Comparison of ENCODE assay signal across 1 cellular context in genomic region chr1:231059566-231060193, GRCh38.
A peak's percentile ranks its signal among the peaks of the same experiment; 100 is the strongest.
TF ChIP-seq lines count a peak whose summit lies in the region.

No MANE protein-coding gene starts in this region.

TF ChIP-seq in HCT116, 20 proteins besides CTCF, POLR2A, EP300 and RAD21 (continued from another document):
- no peak for TF ChIP-seq REST (IDR thresholded peaks at IDR 0.05; ENCODE audit: low read depth)
- TF ChIP-seq TCF7L2 (IDR thresholded peaks at IDR 0.05; ENCODE audit: borderline replicate concordance, extremely low read depth, insufficient read depth, insufficient read length) = peak; percentile 33
- peak; percentile 50; the same call in 1 of the 2 replicates for TF ChIP-seq FOSL1 (IDR thresholded peaks at IDR 0.05; ENCODE audit: low read depth)
- TF ChIP-seq ZBTB33 (IDR thresholded peaks at IDR 0.05; ENCODE audit: extremely low read depth, insufficient replicate concordance, low read length) = no peak
- peak; percentile 42 for TF ChIP-seq JUND (IDR thresholded peaks at IDR 0.05)
TF ChIP-seq in HCT116: peak in this region for 3.
